Comparison of ENCODE assay signal across 7 cellular contexts in the genomic region with DNA sequence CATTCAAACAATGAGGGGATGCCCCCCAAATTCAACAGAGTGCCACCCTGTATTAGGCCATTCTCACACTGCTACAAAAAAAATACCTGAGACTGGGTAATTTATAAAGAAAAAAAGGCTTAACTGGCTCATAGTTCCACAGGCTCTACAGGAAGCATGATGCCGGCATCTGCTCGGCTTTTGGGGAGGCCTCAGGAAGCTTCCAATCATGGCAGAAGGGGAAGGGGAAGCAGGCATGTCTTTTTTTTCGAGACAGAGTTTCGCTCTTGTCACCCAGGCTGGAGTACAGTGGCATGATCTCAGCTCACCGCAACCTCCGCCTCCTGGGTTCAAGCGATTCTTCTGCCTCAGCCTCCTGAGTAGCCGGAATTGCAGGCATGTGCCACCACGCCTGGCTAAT. TPM values are rescaled to one million over a fixed set of nuclear protein-coding genes. Genes with fewer than 3 reads are reported as not detected.
DNase-seq lines count a peak whose midpoint lies in the region; ATAC-seq, FAIRE-seq and TF ChIP-seq lines count a peak whose summit lies in the region.
"Not testable (repeated sequence)": the region's sequence is repeated elsewhere in the genome, so short reads cannot be mapped to it uniquely, and the experiment has no call there.

No MANE protein-coding gene starts in this region.

- peak overlapping the region; percentile 94 to 99 (median 97) for H3K27ac Mint-ChIP-seq in CD14-positive monocyte
- peak overlapping the region; percentile 63 for H3K27ac Mint-ChIP-seq in T-helper 1 cell treated with Interleukin-12 subunit alpha and Interleukin-12 subunit beta and Interleukin-4 antibody, amounts not matched to agents 30 μg/mL and 1 μg/mL, for 36 hours
- H3K27ac Mint-ChIP-seq in activated CD8-positive, alpha-beta memory T cell treated with anti-CD3 and anti-CD28 coated beads, Interleukin-2, amount 10 ng/mL, durations not matched to agents 7 days and 5 days: peak overlapping the region; percentile 96
- H3K27ac Mint-ChIP-seq in central memory CD8-positive, alpha-beta T cell (ENCODE audit: low read depth): peak overlapping the region; percentile 61

- not testable (repeated sequence) for H3K36me3 ChIP-seq in HepG2 (replicated peaks in 1 of 2; ENCODE audit: control insufficient read depth in 1 of 2, insufficient read depth in 2 of 2, low read length in 2 of 2); neutrophil; suprapubic skin

- not testable (repeated sequence) for DNase-seq in CD14-positive monocyte (ENCODE audit: low spot score); activated CD8-positive, alpha-beta memory T cell treated with anti-CD3 and anti-CD28 coated beads, Interleukin-2, amount 10 ng/mL, durations not matched to agents 7 days and 5 days; central memory CD8-positive, alpha-beta T cell (ENCODE audit: low spot score in 2 of 2); HepG2 (ENCODE audit: low spot score); suprapubic skin (ENCODE audit: low spot score in 2 of 2)

- CTCF ChIA-PET in activated CD8-positive, alpha-beta memory T cell treated with anti-CD3 and anti-CD28 coated beads, Interleukin-2, amount 10 ng/mL, durations not matched to agents 7 days and 5 days (lab: Charles Lee): interaction anchor here (0.7 kb wide), 1 partner anchor 152 kb away, joined by 3 read pairs; a partner anchor contains a TSS
- CTCF ChIA-PET in HepG2 (lab: Yijun Ruan, JAX; ENCODE audit: low intra/inter-chr PET ratio, low total read pairs): interaction anchor here (3.7 kb wide), 1 partner anchor 19 kb away, joined by 12 read pairs; a partner anchor contains a TSS

- H3K4me1 ChIP-seq in HepG2 (ENCODE audit: insufficient read depth, low read length): peaks cover 48% of the 10 kb centered on the region
- H3K4me1 ChIP-seq in neutrophil (ENCODE audit: control insufficient read depth in 1 of 2, insufficient read depth in 1 of 2, low read depth in 1 of 2, low read length in 1 of 2): peaks cover 64 to 78% of the 10 kb centered on the region in 2 experiments
- H3K4me1 ChIP-seq in suprapubic skin: peaks cover 23% of the 10 kb centered on the region

- not testable (repeated sequence) for H3K27me3 ChIP-seq in HepG2 (ENCODE audit: control insufficient read depth in 1 of 2, insufficient read depth in 2 of 2, low read length in 2 of 2); neutrophil; suprapubic skin

- TF ChIP-seq CTCF in CD14-positive monocyte (IDR thresholded peaks at IDR 0.05); HepG2 (CRISPR knock-in tag; IDR thresholded peaks at IDR 0.05); neutrophil (IDR thresholded peaks at IDR 0.05); suprapubic skin (IDR thresholded peaks at IDR 0.05): not testable (repeated sequence)

- H3K4me3 ChIP-seq in HepG2 (replicated peaks in 1 of 3; ENCODE audit: insufficient read depth in 1 of 3, low read depth in 2 of 3, low read length in 3 of 3); suprapubic skin: not testable (repeated sequence)
- peak overlapping the region in 1 of 2 experiments; percentile 54 for H3K4me3 ChIP-seq in neutrophil (ENCODE audit: low read depth in 1 of 2, low read length in 1 of 2)

- not testable (repeated sequence) for TF ChIP-seq POLR2A in HepG2 (IDR thresholded peaks at IDR 0.05; ENCODE audit: insufficient read depth in 1 of 2, low read depth in 2 of 2, low read length in 2 of 2); suprapubic skin (IDR thresholded peaks at IDR 0.05)

- TF ChIP-seq RAD21 in HepG2 (CRISPR knock-in tag; IDR thresholded peaks at IDR 0.05): not testable (repeated sequence)

- H3K79me2 ChIP-seq in HepG2 (ENCODE audit: insufficient read depth, low read length): not testable (repeated sequence)

- WGBS in HepG2 (ENCODE audit: low lambda C conversion rate): 97% methylated on average over 9 of the region's 9 CpGs
- WGBS in suprapubic skin: 95% methylated on average over 9 of the region's 9 CpGs

- not testable (repeated sequence) for H2AFZ ChIP-seq in HepG2 (ENCODE audit: low read length)

- not testable (repeated sequence) for ATAC-seq in activated CD8-positive, alpha-beta memory T cell treated with anti-CD3 and anti-CD28 coated beads, Interleukin-2, amount 10 ng/mL, durations not matched to agents 7 days and 5 days; central memory CD8-positive, alpha-beta T cell (replicated peaks; ENCODE audit: extremely low read depth, poor library complexity, severe bottlenecking); HepG2

- not testable (repeated sequence) for BruUV-seq in HepG2 (replicated peaks; lab: Mats Ljungman, UMichigan)

- H3K27ac ChIP-seq in HepG2 (ENCODE audit: extremely low read length, insufficient read depth, low read length): not testable (repeated sequence)
- peak overlapping the region; percentile 82 for H3K27ac ChIP-seq in neutrophil
- peak overlapping the region; percentile 61 for H3K27ac ChIP-seq in suprapubic skin

- H3K36me3 Mint-ChIP-seq in CD14-positive monocyte; central memory CD8-positive, alpha-beta T cell (ENCODE audit: insufficient read depth): not testable (repeated sequence)
- H3K36me3 Mint-ChIP-seq in T-helper 1 cell treated with Interleukin-12 subunit alpha and Interleukin-12 subunit beta and Interleukin-4 antibody, amounts not matched to agents 30 μg/mL and 1 μg/mL, for 36 hours (ENCODE audit: low read depth): peaks cover 16% of the 10 kb centered on the region
- H3K36me3 Mint-ChIP-seq in activated CD8-positive, alpha-beta memory T cell treated with anti-CD3 and anti-CD28 coated beads, Interleukin-2, amount 10 ng/mL, durations not matched to agents 7 days and 5 days: peaks cover 20% of the 10 kb centered on the region

- intact Hi-C loops in CD14-positive monocyte (cut with micrococcal nuclease): loop anchor here in 1 of 2 donors (5.0 kb wide), 1 partner anchor 51 kb away; no protein-coding TSS in a partner anchor
- intact Hi-C loops in HepG2 (cut with micrococcal nuclease; ENCODE audit: unreplicated experiment): loop anchor here (5.0 kb wide), 1 partner anchor 36 kb away; no protein-coding TSS in a partner anchor

- peaks cover 81% of the 10 kb centered on the region for H3K4me1 Mint-ChIP-seq in CD14-positive monocyte
- H3K4me1 Mint-ChIP-seq in T-helper 1 cell treated with Interleukin-12 subunit alpha and Interleukin-12 subunit beta and Interleukin-4 antibody, amounts not matched to agents 30 μg/mL and 1 μg/mL, for 36 hours (ENCODE audit: low read depth): peaks cover 31% of the 10 kb centered on the region
- H3K4me1 Mint-ChIP-seq in activated CD8-positive, alpha-beta memory T cell treated with anti-CD3 and anti-CD28 coated beads, Interleukin-2, amount 10 ng/mL, durations not matched to agents 7 days and 5 days: peaks cover 45% of the 10 kb centered on the region
- H3K4me1 Mint-ChIP-seq in central memory CD8-positive, alpha-beta T cell: peaks cover 16% of the 10 kb centered on the region

- H3K4me3 Mint-ChIP-seq in CD14-positive monocyte; T-helper 1 cell treated with Interleukin-12 subunit alpha and Interleukin-12 subunit beta and Interleukin-4 antibody, amounts not matched to agents 30 μg/mL and 1 μg/mL, for 36 hours; activated CD8-positive, alpha-beta memory T cell treated with anti-CD3 and anti-CD28 coated beads, Interleukin-2, amount 10 ng/mL, durations not matched to agents 7 days and 5 days; central memory CD8-positive, alpha-beta T cell: not testable (repeated sequence)

- FAIRE-seq in HepG2 (lab: Jason Lieb, UNC): not testable (repeated sequence)

- POLR2A ChIA-PET in HepG2 (lab: Yijun Ruan, JAX): interaction anchor here (1.0 to 7.5 kb wide), 3 partner anchors 8 to 111 kb away, joined by 3 to 215 read pairs (median 6); a partner anchor contains a TSS

- in situ Hi-C loops in HepG2 (cut with HindIII; ENCODE audit: extremely low pct_ligation_motif_present, low pct_unique_long_range_greater_than_20kb): not testable (repeated sequence)

- peaks cover 6 to 20% (median 18%) of the 10 kb centered on the region in 7 donors for H3K9me3 Mint-ChIP-seq in CD14-positive monocyte
- H3K9me3 Mint-ChIP-seq in T-helper 1 cell treated with Interleukin-12 subunit alpha and Interleukin-12 subunit beta and Interleukin-4 antibody, amounts not matched to agents 30 μg/mL and 1 μg/mL, for 36 hours: peaks cover 11% of the 10 kb centered on the region
- not testable (repeated sequence) for H3K9me3 Mint-ChIP-seq in activated CD8-positive, alpha-beta memory T cell treated with anti-CD3 and anti-CD28 coated beads, Interleukin-2, amount 10 ng/mL, durations not matched to agents 7 days and 5 days (ENCODE audit: low read depth); central memory CD8-positive, alpha-beta T cell

- not testable (repeated sequence) for H3K27me3 Mint-ChIP-seq in CD14-positive monocyte (ENCODE audit: low read depth in 3 of 3); T-helper 1 cell treated with Interleukin-12 subunit alpha and Interleukin-12 subunit beta and Interleukin-4 antibody, amounts not matched to agents 30 μg/mL and 1 μg/mL, for 36 hours (ENCODE audit: low read depth); activated CD8-positive, alpha-beta memory T cell treated with anti-CD3 and anti-CD28 coated beads, Interleukin-2, amount 10 ng/mL, durations not matched to agents 7 days and 5 days; central memory CD8-positive, alpha-beta T cell

- not testable (repeated sequence) for H3K4me2 ChIP-seq in HepG2 (ENCODE audit: low read depth, low read length)

- H3K9ac ChIP-seq in HepG2 (ENCODE audit: insufficient read depth, low read depth, low read length): not testable (repeated sequence)

- H4K20me1 ChIP-seq in HepG2 (ENCODE audit: insufficient read depth, low read length): not testable (repeated sequence)

- H3K9me3 ChIP-seq in HepG2 (ENCODE audit: low read length): peaks cover 11% of the 10 kb centered on the region
- not testable (repeated sequence) for H3K9me3 ChIP-seq in neutrophil, suprapubic skin

- not testable (repeated sequence) for TF ChIP-seq EP300 in HepG2 (IDR thresholded peaks at IDR 0.05; ENCODE audit: low read depth in 2 of 2, low read length in 2 of 2); HepG2 (CRISPR knock-in tag; IDR thresholded peaks at IDR 0.05; ENCODE audit: borderline replicate concordance); suprapubic skin (IDR thresholded peaks at IDR 0.05)

RNA-seq across cellular contexts. Expression of a gene that starts 18.7 kb away (rescaled TPM):
- polyA plus RNA-seq in CD14-positive monocyte (10 to 100 TPM; 36.3 to 44.7 TPM), HepG2 (2011; rRNA removed) (29.5 and 31.8 TPM in 2 replicates)
- 10 to 100 TPM; 49.0 to 49.1 TPM for total RNA-seq in activated CD8-positive, alpha-beta memory T cell treated with anti-CD3 and anti-CD28 coated beads, Interleukin-2, amount 10 ng/mL, durations not matched to agents 7 days and 5 days
- total RNA-seq in HepG2 (2016; rRNA removed; fragmentation: Illumina TruSeq; extraction: Trizol) (46.5 and 53.3 TPM in 2 replicates), suprapubic skin (100 to 1,000 TPM in 2 of 4 donors, 10 to 100 TPM in 2; 55.0 to 111 (median 97.9) TPM)
- 65.4 and 73.2 TPM in 2 replicates for total RNA-seq in HepG2 (2016; cell fraction: cytosol; rRNA removed; fragmentation: Illumina TruSeq; extraction: Trizol; ENCODE audit: low read depth)
- total RNA-seq in HepG2 (2016; cell fraction: insoluble cytoplasmic fraction; rRNA removed; fragmentation: Illumina TruSeq; extraction: Trizol): 45.9 and 47.6 TPM in 2 replicates
- 39.0 and 41.3 TPM in 2 replicates for total RNA-seq in HepG2 (2016; cell fraction: membrane; rRNA removed; fragmentation: Illumina TruSeq; extraction: Trizol)
- total RNA-seq in HepG2 (2016; cell fraction: nucleus; rRNA removed; fragmentation: Illumina TruSeq; extraction: Trizol): 38.2 and 42.5 TPM in 2 replicates
- 29.0 and 31.7 TPM in 2 replicates for polyA plus RNA-seq in HepG2 (2011; cell fraction: cytosol; rRNA removed)
- polyA plus RNA-seq in HepG2 (2011; cell fraction: nucleus; rRNA removed): 29.6 and 30.6 TPM in 2 replicates
- 31.1 and 34.7 TPM in 2 replicates for polyA plus RNA-seq in HepG2 (2012)
- polyA plus RNA-seq in HepG2 (2016; cell fraction: cytosol; fragmentation: Illumina TruSeq; extraction: Trizol; ENCODE audit: low read depth): 5.0 TPM in 2 replicates
- polyA plus RNA-seq in HepG2 (2016; cell fraction: insoluble cytoplasmic fraction; fragmentation: Illumina TruSeq; extraction: Trizol; ENCODE audit: low read depth): 34.0 and 38.1 TPM in 2 replicates
- polyA plus RNA-seq in HepG2 (2016; cell fraction: membrane; fragmentation: Illumina TruSeq; extraction: Trizol; ENCODE audit: low read depth): 15.8 and 17.3 TPM in 2 replicates
- polyA plus RNA-seq in HepG2 (2016; cell fraction: nucleus; fragmentation: Illumina TruSeq; extraction: Trizol; ENCODE audit: insufficient read depth, low read depth): 42.2 and 45.1 TPM in 2 replicates
- 34.1 and 63.3 TPM in 2 replicates for polyA minus RNA-seq in HepG2 (2011; rRNA and poly(A)+ RNA removed; ENCODE audit: low replicate concordance)
- 21.7 and 28.5 TPM in 2 replicates for polyA minus RNA-seq in HepG2 (2011; cell fraction: cytosol; rRNA and poly(A)+ RNA removed)
- 25.8 and 31.3 TPM in 2 replicates for polyA minus RNA-seq in HepG2 (2011; cell fraction: nucleus; rRNA and poly(A)+ RNA removed)
